Comparison of ENCODE assay signal across 14 cellular contexts in the genomic region with DNA sequence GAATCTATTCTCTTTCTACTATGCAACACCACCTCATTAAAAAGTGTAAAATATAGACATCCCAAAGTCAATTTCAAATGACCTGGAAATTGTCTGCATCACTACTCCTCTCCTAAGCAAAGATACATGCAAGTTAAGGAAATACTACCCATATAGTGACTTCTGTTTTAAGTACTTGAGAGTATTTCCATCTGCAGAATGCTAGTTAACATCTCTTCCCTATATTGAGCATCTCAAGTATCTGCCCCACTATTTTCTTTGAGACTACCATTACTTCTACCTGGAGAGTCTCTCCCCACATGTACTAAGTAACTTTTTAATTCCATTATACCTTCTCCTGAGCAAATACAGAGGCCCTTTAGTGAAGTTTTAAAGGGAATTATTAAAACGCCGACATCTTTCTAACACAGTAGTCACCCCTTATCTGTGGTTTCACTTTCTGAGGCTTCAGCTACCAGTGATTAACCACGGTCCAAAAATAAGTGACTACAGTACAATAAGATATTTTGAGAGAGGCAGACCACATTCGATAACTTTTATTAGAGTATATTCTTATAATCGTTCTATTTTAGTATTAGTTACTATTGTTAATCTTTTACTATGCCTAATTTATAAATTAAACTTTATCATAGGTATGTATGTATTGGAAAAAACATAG. TPM values are rescaled to one million over a fixed set of nuclear protein-coding genes. Genes with fewer than 3 reads are reported as not detected.
DNase-seq lines count a peak whose midpoint lies in the region; ATAC-seq and TF ChIP-seq lines count a peak whose summit lies in the region.
"Had no signal": no experiment of that assay in that cellular context is flagged by ENCODE, and none has a peak within 500 bp of the region (broad histone marks: within the 10 kb centered on the region; RNA-seq: fewer than 3 reads in every experiment).

No MANE protein-coding gene starts in this region.

- H3K4me2 ChIP-seq in BLaER1 treated with 17β-estradiol and CSF1 and Interleukin-3, amounts not matched to agents 10 nM and 100 nM = peak overlapping the region in 7 of 11 experiments; percentile 2 to 31 (median 19); a peak in 6 of 22 replicates

- H3K4me3 Mint-ChIP-seq in osteocyte (ENCODE audit: unreplicated experiment) = no peak overlapping the region

- H3K4me3 ChIP-seq in BLaER1 treated with 17β-estradiol and CSF1 and Interleukin-3, amounts not matched to agents 10 nM and 100 nM = no peak overlapping the region
- H3K4me3 ChIP-seq: SJSA1, testis had no signal

- no peak overlapping the region for H3K9ac ChIP-seq in BLaER1 treated with 17β-estradiol and CSF1 and Interleukin-3, amounts not matched to agents 10 nM and 100 nM

- H3K4me1 Mint-ChIP-seq in osteocyte (ENCODE audit: unreplicated experiment) = peaks cover 17% of the 10 kb centered on the region

- ATAC-seq in GM19351 (IDR thresholded peaks at IDR 0.05; ENCODE audit: unreplicated experiment) = peak; percentile 98
- ATAC-seq in HG02678 (IDR thresholded peaks at IDR 0.05; ENCODE audit: unreplicated experiment) = peak; percentile 97
- ATAC-seq in HG03457 (IDR thresholded peaks at IDR 0.05; ENCODE audit: unreplicated experiment) = peak; percentile 80
- ATAC-seq: HCT116 had no signal

- DNase-seq in putamen (ENCODE audit: low spot score) (no peak), osteocyte (ENCODE audit: extremely low spot score, unreplicated experiment) (no peak), foreskin melanocyte (no peak), NCI-H2196 treated with DMSO at 0.1 percent for 48 hours (lab: John Stamatoyannopoulos, UW; ENCODE audit: unreplicated experiment) (no peak)
- DNase-seq: dermis blood vessel endothelial cell; NCI-H510A; stimulated activated CD4-positive, alpha-beta T cell treated with anti-CD3 and anti-CD28 coated beads, Interleukin-4, amount 100 ng/mL, for 4 hours; testis had no signal

- peaks cover 53% of the 10 kb centered on the region for H3K36me3 Mint-ChIP-seq in osteocyte (ENCODE audit: unreplicated experiment)

- peaks cover 0 to 13% (median 4%) of the 10 kb centered on the region in 10 experiments; a peak in 8 of 20 replicates for H3K4me1 ChIP-seq in BLaER1 treated with 17β-estradiol and CSF1 and Interleukin-3, amounts not matched to agents 10 nM and 100 nM
- H3K4me1 ChIP-seq: testis had no signal

- H3K36me3 ChIP-seq in BLaER1 treated with 17β-estradiol and CSF1 and Interleukin-3, amounts not matched to agents 10 nM and 100 nM = peaks cover 76 to 96% (median 93%) of the 10 kb centered on the region in 11 experiments

- peaks cover 0 to 6% (median 2%) of the 10 kb centered on the region in 11 experiments; a peak in 9 of 22 replicates for H4K20me1 ChIP-seq in BLaER1 treated with 17β-estradiol and CSF1 and Interleukin-3, amounts not matched to agents 10 nM and 100 nM

- TF ChIP-seq CTCF in osteocyte (IDR thresholded peaks at IDR 0.05) = no peak

- peaks cover 0 to 7% (median 0%) of the 10 kb centered on the region in 11 experiments; a peak in 2 of 22 replicates for H3K9me3 ChIP-seq in BLaER1 treated with 17β-estradiol and CSF1 and Interleukin-3, amounts not matched to agents 10 nM and 100 nM (replicated peaks in 1 of 11)
- H3K9me3 ChIP-seq: SJSA1, testis had no signal

- no peaks in the 10 kb centered on the region for H3K27me3 ChIP-seq in BLaER1 treated with 17β-estradiol and CSF1 and Interleukin-3, amounts not matched to agents 10 nM and 100 nM
- H3K27me3 ChIP-seq: SJSA1, testis had no signal

- no peaks in the 10 kb centered on the region for H3K27me3 Mint-ChIP-seq in osteocyte (ENCODE audit: unreplicated experiment)

- no peak overlapping the region for H3K27ac ChIP-seq in BLaER1 treated with 17β-estradiol and CSF1 and Interleukin-3, amounts not matched to agents 10 nM and 100 nM
- H3K27ac ChIP-seq: SJSA1, testis had no signal

- H3K27ac Mint-ChIP-seq in osteocyte (ENCODE audit: unreplicated experiment) = no peak overlapping the region

- H3K9me3 Mint-ChIP-seq in osteocyte (ENCODE audit: unreplicated experiment) = no peaks in the 10 kb centered on the region

RNA-seq across cellular contexts. Expression of a gene that starts 21.8 kb away (rescaled TPM):
- total RNA-seq in osteocyte = 19.4 and 20.1 TPM in 2 replicates
